9 cellular contexts compared by ENCODE assay signal in genomic region chr6:49550413-49551125, GRCh38. TPM values are rescaled to one million over a fixed set of nuclear protein-coding genes. Genes with fewer than 3 reads are reported as not detected.
A peak's percentile ranks its signal among the peaks of the same experiment; 100 is the strongest.
DNase-seq lines count a peak whose midpoint lies in the region; ATAC-seq, FAIRE-seq and TF ChIP-seq lines count a peak whose summit lies in the region.
"Had no signal": no experiment of that assay in that cellular context is flagged by ENCODE, and none has a peak within 500 bp of the region (broad histone marks: within the 10 kb centered on the region; RNA-seq: fewer than 3 reads in every experiment).

C6orf141 (plus strand) TSS chr6:49550668; CDS start chr6:49550793, 125 bp downstream.

- H3K27me3 Mint-ChIP-seq in stimulated activated naive CD8-positive, alpha-beta T cell treated with anti-CD3 and anti-CD28 coated beads, Interleukin-15, Interleukin-2, amounts not matched to agents 100 ng/mL and 50 ng/mL, for 24 hours = peaks cover 60% of the 10 kb centered on the region

- POLR2A ChIA-PET in HepG2 (lab: Yijun Ruan, JAX) = no interaction called here

- peak within 1 kb of the TSS; percentile 92 for H2AFZ ChIP-seq in mammary epithelial cell (ENCODE audit: low read depth, low read length)
- H2AFZ ChIP-seq in HepG2 (ENCODE audit: low read length) = peak within 1 kb of the TSS; percentile 0

- no peaks in the 10 kb centered on the region for H4K20me1 ChIP-seq in mammary epithelial cell (ENCODE audit: insufficient read depth, low read length)
- no peaks in the 10 kb centered on the region for H4K20me1 ChIP-seq in HepG2 (ENCODE audit: insufficient read depth, low read length)

- peak within 1 kb of the TSS; percentile 77 for H3K4me3 Mint-ChIP-seq in stimulated activated naive CD8-positive, alpha-beta T cell treated with anti-CD3 and anti-CD28 coated beads, Interleukin-15, Interleukin-2, amounts not matched to agents 100 ng/mL and 50 ng/mL, for 24 hours

- no peak for TF ChIP-seq POLR2A in HepG2 (IDR thresholded peaks at IDR 0.05; ENCODE audit: insufficient read depth in 1 of 2, low read depth in 2 of 2, low read length in 2 of 2)

- H3K79me2 ChIP-seq in mammary epithelial cell (ENCODE audit: insufficient read depth, low read length) (peaks cover 48% of the 10 kb centered on the region), HepG2 (ENCODE audit: insufficient read depth, low read length) (no peaks in the 10 kb centered on the region)

- H3K9me3 ChIP-seq in NT2/D1 (ENCODE audit: insufficient read depth, low read length) = no peaks in the 10 kb centered on the region
- H3K9me3 ChIP-seq in mammary epithelial cell (replicated peaks; ENCODE audit: insufficient read depth, low read length) = no peaks in the 10 kb centered on the region
- no peaks in the 10 kb centered on the region for H3K9me3 ChIP-seq in HepG2 (ENCODE audit: low read length)
- H3K9me3 ChIP-seq: neutrophil had no signal

- in situ Hi-C loops in mammary epithelial cell (cut with MboI; ENCODE audit: low sequenced_read_pairs in 2 of 2) = loop anchor here in 1 of 2 donors (10.0 kb wide), 1 partner anchor 54 kb away; no protein-coding TSS in a partner anchor
- in situ Hi-C loops in HepG2 (cut with HindIII; ENCODE audit: extremely low pct_ligation_motif_present, low pct_unique_long_range_greater_than_20kb) = no loop called here

- CTCF ChIA-PET in mammary epithelial cell (lab: Charles Lee; ENCODE audit: low non-redundant PET) (interaction anchor here (0.7 to 1.1 kb wide), 2 partner anchors 19 to 20 kb away, joined by 4 to 21 read pairs; no protein-coding TSS in a partner anchor), HepG2 (lab: Yijun Ruan, JAX; ENCODE audit: low intra/inter-chr PET ratio, low total read pairs) (no interaction called here)

- H3K9me3 Mint-ChIP-seq in stimulated activated naive CD8-positive, alpha-beta T cell treated with anti-CD3 and anti-CD28 coated beads, Interleukin-15, Interleukin-2, amounts not matched to agents 100 ng/mL and 50 ng/mL, for 24 hours = no peaks in the 10 kb centered on the region

- H3K36me3 Mint-ChIP-seq in stimulated activated naive CD8-positive, alpha-beta T cell treated with anti-CD3 and anti-CD28 coated beads, Interleukin-15, Interleukin-2, amounts not matched to agents 100 ng/mL and 50 ng/mL, for 24 hours (ENCODE audit: low read depth) = no peaks in the 10 kb centered on the region

- H3K27ac Mint-ChIP-seq in stimulated activated naive CD8-positive, alpha-beta T cell treated with anti-CD3 and anti-CD28 coated beads, Interleukin-15, Interleukin-2, amounts not matched to agents 100 ng/mL and 50 ng/mL, for 24 hours = no peak within 1 kb of the TSS

- no peak for TF ChIP-seq RAD21 in HepG2 (CRISPR knock-in tag; IDR thresholded peaks at IDR 0.05)

- FAIRE-seq in HepG2 (lab: Jason Lieb, UNC) = no peak

- BruUV-seq in mammary epithelial cell (replicated peaks; lab: Mats Ljungman, UMichigan) = no TSS peak
- BruUV-seq in HepG2 (replicated peaks; lab: Mats Ljungman, UMichigan) = no TSS peak

- H3K9ac ChIP-seq in NT2/D1 (ENCODE audit: insufficient read length, low read depth) = peak within 1 kb of the TSS; percentile 89
- H3K9ac ChIP-seq in mammary epithelial cell (ENCODE audit: insufficient read depth, low read length) = peak within 1 kb of the TSS; percentile 79
- H3K9ac ChIP-seq in HepG2 (ENCODE audit: insufficient read depth, low read depth, low read length) = no peak within 1 kb of the TSS

- WGBS in mammary epithelial cell (ENCODE audit: low coverage, missing lambda C conversion rate) = 2% methylated on average over 8 of the region's 48 CpGs
- 77% methylated on average over 48 of the region's 48 CpGs for WGBS in HepG2 (ENCODE audit: low lambda C conversion rate)

- DNase-seq in AG20443 (ENCODE audit: low spot score) = peak; percentile 22
- peak; percentile 59 for DNase-seq in NT2/D1 (ENCODE audit: low read depth, low spot score)
- peak; percentile 85 for DNase-seq in mammary epithelial cell
- no peak for DNase-seq in HepG2 (ENCODE audit: low spot score)
- DNase-seq in NAMALWA (ENCODE audit: low spot score) = no peak

- TF ChIP-seq CTCF in mammary epithelial cell (conservative IDR thresholded peaks at IDR 0.05 in 1 of 2, IDR thresholded peaks at IDR 0.05 in 1 of 2; ENCODE audit: extremely low read depth in 1 of 2, insufficient read depth in 1 of 2, low read depth in 1 of 2, low read length in 2 of 2) = peak in 1 of 2 donors; percentile 13
- TF ChIP-seq CTCF in HepG2 (CRISPR knock-in tag; IDR thresholded peaks at IDR 0.05) = no peak

- H3K4me2 ChIP-seq in mammary epithelial cell (ENCODE audit: insufficient read depth, low read depth, low read length) (peak within 1 kb of the TSS; percentile 79), HepG2 (ENCODE audit: low read depth, low read length) (peak within 1 kb of the TSS; percentile 77)

- no peaks in the 10 kb centered on the region for H3K27me3 ChIP-seq in NT2/D1 (ENCODE audit: insufficient read depth, insufficient read length)
- no peaks in the 10 kb centered on the region for H3K27me3 ChIP-seq in mammary epithelial cell (ENCODE audit: insufficient read depth, low read length)
- peaks cover 4 to 22% of the 10 kb centered on the region in 2 experiments; a peak in 4 of 5 replicates for H3K27me3 ChIP-seq in HepG2 (ENCODE audit: control insufficient read depth in 1 of 2, insufficient read depth in 2 of 2, low read length in 2 of 2)

- H3K36me3 ChIP-seq in NT2/D1 (ENCODE audit: insufficient read depth, insufficient read length, low read length) (no peaks in the 10 kb centered on the region), mammary epithelial cell (ENCODE audit: insufficient read depth, low read length) (no peaks in the 10 kb centered on the region), HepG2 (replicated peaks in 1 of 2; ENCODE audit: control insufficient read depth in 1 of 2, insufficient read depth in 2 of 2, low read length in 2 of 2) (no peaks in the 10 kb centered on the region)
- H3K36me3 ChIP-seq: neutrophil had no signal

- peak within 1 kb of the TSS; percentile 75 for H3K4me3 ChIP-seq in NT2/D1 (ENCODE audit: insufficient read length, low read depth)
- H3K4me3 ChIP-seq in mammary epithelial cell (replicated peaks in 1 of 3; ENCODE audit: insufficient read depth in 1 of 3, low read depth in 2 of 3, low read length in 3 of 3) = peak within 1 kb of the TSS; percentile 88 to 93 (median 89)
- peak within 1 kb of the TSS; percentile 17 to 37 (median 32); a peak in 3 of 6 replicates for H3K4me3 ChIP-seq in HepG2 (replicated peaks in 1 of 3; ENCODE audit: insufficient read depth in 1 of 3, low read depth in 2 of 3, low read length in 3 of 3)

- H3K27ac ChIP-seq in mammary epithelial cell (ENCODE audit: insufficient read depth, low read depth, low read length) (peak within 1 kb of the TSS; percentile 69), HepG2 (ENCODE audit: extremely low read length, insufficient read depth, low read length) (no peak within 1 kb of the TSS)
- H3K27ac ChIP-seq: neutrophil had no signal

- ATAC-seq in GM19025 (IDR thresholded peaks at IDR 0.05; ENCODE audit: low read depth, unreplicated experiment) = peak; percentile 68
- peak; percentile 78 for ATAC-seq in HG03097 (IDR thresholded peaks at IDR 0.05; ENCODE audit: low FRiP score, unreplicated experiment)
- peak; percentile 38 for ATAC-seq in HepG2

- dilution Hi-C loops in mammary epithelial cell (cut with HindIII; ENCODE audit: low sequenced_read_pairs) = no loop called here

- no peak for TF ChIP-seq EP300 in HepG2 (IDR thresholded peaks at IDR 0.05; ENCODE audit: low read depth in 2 of 2, low read length in 2 of 2)
- no peak for TF ChIP-seq EP300 in HepG2 (CRISPR knock-in tag; IDR thresholded peaks at IDR 0.05; ENCODE audit: borderline replicate concordance)

- H3K4me1 ChIP-seq in NT2/D1 (ENCODE audit: insufficient read depth, insufficient read length) = no peaks in the 10 kb centered on the region
- H3K4me1 ChIP-seq in mammary epithelial cell (ENCODE audit: insufficient read depth, low read length) = peaks cover 11% of the 10 kb centered on the region
- H3K4me1 ChIP-seq in HepG2 (ENCODE audit: insufficient read depth, low read length) = peaks cover 28% of the 10 kb centered on the region

- peaks cover 18% of the 10 kb centered on the region for H3K4me1 Mint-ChIP-seq in stimulated activated naive CD8-positive, alpha-beta T cell treated with anti-CD3 and anti-CD28 coated beads, Interleukin-15, Interleukin-2, amounts not matched to agents 100 ng/mL and 50 ng/mL, for 24 hours (ENCODE audit: low read depth)

- intact Hi-C loops in mammary epithelial cell (cut with micrococcal nuclease) (loop anchor here (1.0 to 5.0 kb wide), 3 partner anchors 9 to 1763 kb away; no protein-coding TSS in a partner anchor), HepG2 (cut with micrococcal nuclease; ENCODE audit: unreplicated experiment) (no loop called here)

TF ChIP-seq in HepG2, 621 proteins besides CTCF, POLR2A, EP300 and RAD21 (continues in another document):
- peak; percentile 57; the same call in 1 of the 2 replicates for TF ChIP-seq DNMT1 (CRISPR knock-in tag; IDR thresholded peaks at IDR 0.05)
- TF ChIP-seq TSC22D2 (CRISPR knock-in tag; IDR thresholded peaks at IDR 0.05; ENCODE audit: borderline replicate concordance) = no peak
- peak; percentile 36; the same call in 1 of the 2 replicates for TF ChIP-seq KDM5B (CRISPR knock-in tag; IDR thresholded peaks at IDR 0.05; ENCODE audit: borderline replicate concordance)

RNA-seq across cellular contexts. Expression of gene C6orf141, which starts in this region (rescaled TPM):
- 10 to 100 TPM; 22.7 to 39.8 TPM for total RNA-seq in mammary epithelial cell
- polyA plus RNA-seq in mammary epithelial cell = 12.1 TPM
- polyA minus RNA-seq in mammary epithelial cell = 5.4 TPM
- total RNA-seq in HepG2 (2016; rRNA removed; fragmentation: Illumina TruSeq; extraction: Trizol) = not detected in 2 replicates
- total RNA-seq in HepG2 (2016; cell fraction: cytosol; rRNA removed; fragmentation: Illumina TruSeq; extraction: Trizol; ENCODE audit: low read depth) = not detected in 2 replicates
- total RNA-seq in HepG2 (2016; cell fraction: insoluble cytoplasmic fraction; rRNA removed; fragmentation: Illumina TruSeq; extraction: Trizol) = not detected in 2 replicates
- total RNA-seq in HepG2 (2016; cell fraction: membrane; rRNA removed; fragmentation: Illumina TruSeq; extraction: Trizol) = not detected in 2 replicates
- total RNA-seq in HepG2 (2016; cell fraction: nucleus; rRNA removed; fragmentation: Illumina TruSeq; extraction: Trizol) = not detected in 2 replicates
- 0.07 and 0.12 TPM in 2 replicates for polyA plus RNA-seq in HepG2 (2011; rRNA removed)
- not detected in 2 replicates for polyA plus RNA-seq in HepG2 (2011; cell fraction: cytosol; rRNA removed)
- polyA plus RNA-seq in HepG2 (2011; cell fraction: nucleus; rRNA removed) = 0.29 TPM in 1 of 2 replicates, not detected in the other
- not detected in 2 replicates for polyA plus RNA-seq in HepG2 (2012)
- not detected in 2 replicates for polyA plus RNA-seq in HepG2 (2016; cell fraction: cytosol; fragmentation: Illumina TruSeq; extraction: Trizol; ENCODE audit: low read depth)
- not detected in 2 replicates for polyA plus RNA-seq in HepG2 (2016; cell fraction: insoluble cytoplasmic fraction; fragmentation: Illumina TruSeq; extraction: Trizol; ENCODE audit: low read depth)
- not detected in 2 replicates for polyA plus RNA-seq in HepG2 (2016; cell fraction: membrane; fragmentation: Illumina TruSeq; extraction: Trizol; ENCODE audit: low read depth)
- not detected in 2 replicates for polyA plus RNA-seq in HepG2 (2016; cell fraction: nucleus; fragmentation: Illumina TruSeq; extraction: Trizol; ENCODE audit: insufficient read depth, low read depth)
- not detected in 2 replicates for polyA minus RNA-seq in HepG2 (2011; rRNA and poly(A)+ RNA removed; ENCODE audit: low replicate concordance)
- not detected in 2 replicates for polyA minus RNA-seq in HepG2 (2011; cell fraction: cytosol; rRNA and poly(A)+ RNA removed)
- polyA minus RNA-seq in HepG2 (2011; cell fraction: nucleus; rRNA and poly(A)+ RNA removed) = not detected in 2 replicates

Comparison
In these comparisons a context has a peak if more than half of its experiments do, and no peak if none do; other contexts are left out.
1. RNA of gene C6orf141 (total RNA-seq): 22.7 to 39.8 TPM in mammary epithelial cell; not detected in HepG2; every median in the first group is over 10 times any median in the second.
2. RNA of gene C6orf141 (polyA plus RNA-seq): 12.1 TPM in mammary epithelial cell (single experiment); 0.07 to 0.29 TPM in HepG2; every median in the first group is over 10 times any median in the second.
3. Peak in ATAC-seq, H3K4me3 ChIP-seq and H3K4me2 ChIP-seq in HepG2; RNA of the gene not detected or under 1 TPM.
4. DNase-seq: peak in AG20443 (single experiment), NT2/D1 (single experiment) and mammary epithelial cell (single experiment); none in HepG2 (single experiment) and NAMALWA (single experiment).
5. H3K4me3 ChIP-seq: peak in every context shown above with its lines; median percentile 89 in mammary epithelial cell; 75 in NT2/D1; 32 in HepG2.
6. Peak in every context shown above with its lines, with median percentiles within 50 percentile points of each other: ATAC-seq.